In the genomic region with DNA sequence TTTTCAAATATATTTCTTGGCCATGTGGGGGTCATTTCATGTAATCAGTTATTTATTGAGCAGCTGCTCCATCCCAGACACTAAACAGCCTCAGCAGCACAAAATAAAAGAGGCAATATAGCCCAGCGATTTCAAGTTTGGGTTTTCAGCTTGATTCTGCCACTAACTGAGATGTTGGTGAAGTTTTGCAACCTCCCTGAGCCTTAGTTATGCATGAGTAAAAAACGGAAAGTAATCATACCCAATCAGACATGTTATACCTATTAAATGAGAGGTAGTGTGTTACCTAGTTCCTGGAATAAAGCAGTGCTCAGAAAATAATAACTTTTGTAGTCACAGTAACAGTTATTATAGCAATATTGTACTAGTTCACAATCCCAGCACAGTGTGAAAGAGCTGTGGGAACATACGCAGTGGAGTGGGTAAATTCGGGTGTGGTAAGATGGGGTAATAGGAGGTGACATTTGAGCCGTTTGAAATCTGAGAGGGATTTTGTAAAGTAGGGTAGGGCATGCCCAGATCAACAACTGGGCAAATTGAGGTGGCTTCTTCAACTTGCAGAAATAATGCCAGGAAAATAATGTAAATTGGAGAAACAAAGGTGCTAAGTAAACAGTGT, we compare ENCODE assay signal across 1 cellular context.
TF ChIP-seq lines count a peak whose summit lies in the region.

No MANE protein-coding gene starts in this region.

TF ChIP-seq in HepG2, 621 proteins besides CTCF, POLR2A, EP300 and RAD21 (continued from another document):
- TF ChIP-seq ZSCAN5A (CRISPR knock-in tag; IDR thresholded peaks at IDR 0.05; ENCODE audit: borderline replicate concordance) (no peak), NFKBIZ (CRISPR knock-in tag; IDR thresholded peaks at IDR 0.05) (no peak), CREBL2 (CRISPR knock-in tag; IDR thresholded peaks at IDR 0.05; ENCODE audit: borderline replicate concordance) (0 out of 2 replicates have a peak, but pooled peaks have one; percentile 43), SP4 (CRISPR knock-in tag; IDR thresholded peaks at IDR 0.05) (peak; percentile 32; the same call in 1 of the 2 replicates), ZNF232 (CRISPR knock-in tag; IDR thresholded peaks at IDR 0.05; ENCODE audit: borderline replicate concordance) (no peak), ZNF790 (CRISPR knock-in tag; IDR thresholded peaks at IDR 0.05; ENCODE audit: borderline replicate concordance) (0 out of 2 replicates have a peak, but pooled peaks have one; percentile 55), NAIF1 (CRISPR knock-in tag; IDR thresholded peaks at IDR 0.05; ENCODE audit: borderline replicate concordance) (0 out of 2 replicates have a peak, but pooled peaks have one; percentile 38), ZNF225 (CRISPR knock-in tag; IDR thresholded peaks at IDR 0.05) (no peak), ZSCAN30 (CRISPR knock-in tag; IDR thresholded peaks at IDR 0.05) (0 out of 2 replicates have a peak, but pooled peaks have one; percentile 9), MXD3 (CRISPR knock-in tag; IDR thresholded peaks at IDR 0.05) (no peak), ZNF136 (CRISPR knock-in tag; IDR thresholded peaks at IDR 0.05; ENCODE audit: low read depth) (0 out of 2 replicates have a peak, but pooled peaks have one; percentile 45), ZNF326 (CRISPR knock-in tag; IDR thresholded peaks at IDR 0.05; ENCODE audit: borderline replicate concordance) (0 out of 2 replicates have a peak, but pooled peaks have one; percentile 47), ZNF343 (CRISPR knock-in tag; IDR thresholded peaks at IDR 0.05) (0 out of 2 replicates have a peak, but pooled peaks have one; percentile 0), ZNF644 (CRISPR knock-in tag; IDR thresholded peaks at IDR 0.05; ENCODE audit: low read depth) (no peak), ZNF282 (IDR thresholded peaks at IDR 0.05; ENCODE audit: partially characterized antibody) (no peak), NR1H2 (CRISPR knock-in tag; IDR thresholded peaks at IDR 0.05; ENCODE audit: borderline replicate concordance, low read depth) (no peak), MAZ (IDR thresholded peaks at IDR 0.05; ENCODE audit: borderline replicate concordance, low read depth, low read length) (no peak), MAZ (CRISPR knock-in tag; IDR thresholded peaks at IDR 0.05; ENCODE audit: low read depth) (0 out of 2 replicates have a peak, but pooled peaks have one; percentile 13)
- TF ChIP-seq, protein P1, sequence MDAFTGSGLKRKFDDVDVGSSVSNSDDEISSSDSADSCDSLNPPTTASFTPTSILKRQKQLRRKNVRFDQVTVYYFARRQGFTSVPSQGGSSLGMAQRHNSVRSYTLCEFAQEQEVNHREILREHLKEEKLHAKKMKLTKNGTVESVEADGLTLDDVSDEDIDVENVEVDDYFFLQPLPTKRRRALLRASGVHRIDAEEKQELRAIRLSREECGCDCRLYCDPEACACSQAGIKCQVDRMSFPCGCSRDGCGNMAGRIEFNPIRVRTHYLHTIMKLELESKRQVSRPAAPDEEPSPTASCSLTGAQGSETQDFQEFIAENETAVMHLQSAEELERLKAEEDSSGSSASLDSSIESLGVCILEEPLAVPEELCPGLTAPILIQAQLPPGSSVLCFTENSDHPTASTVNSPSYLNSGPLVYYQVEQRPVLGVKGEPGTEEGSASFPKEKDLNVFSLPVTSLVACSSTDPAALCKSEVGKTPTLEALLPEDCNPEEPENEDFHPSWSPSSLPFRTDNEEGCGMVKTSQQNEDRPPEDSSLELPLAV (CRISPR knock-in tag; conservative IDR thresholded peaks at IDR 0.05; ENCODE audit: low read depth) = no peak
- TF ChIP-seq, protein P2, sequence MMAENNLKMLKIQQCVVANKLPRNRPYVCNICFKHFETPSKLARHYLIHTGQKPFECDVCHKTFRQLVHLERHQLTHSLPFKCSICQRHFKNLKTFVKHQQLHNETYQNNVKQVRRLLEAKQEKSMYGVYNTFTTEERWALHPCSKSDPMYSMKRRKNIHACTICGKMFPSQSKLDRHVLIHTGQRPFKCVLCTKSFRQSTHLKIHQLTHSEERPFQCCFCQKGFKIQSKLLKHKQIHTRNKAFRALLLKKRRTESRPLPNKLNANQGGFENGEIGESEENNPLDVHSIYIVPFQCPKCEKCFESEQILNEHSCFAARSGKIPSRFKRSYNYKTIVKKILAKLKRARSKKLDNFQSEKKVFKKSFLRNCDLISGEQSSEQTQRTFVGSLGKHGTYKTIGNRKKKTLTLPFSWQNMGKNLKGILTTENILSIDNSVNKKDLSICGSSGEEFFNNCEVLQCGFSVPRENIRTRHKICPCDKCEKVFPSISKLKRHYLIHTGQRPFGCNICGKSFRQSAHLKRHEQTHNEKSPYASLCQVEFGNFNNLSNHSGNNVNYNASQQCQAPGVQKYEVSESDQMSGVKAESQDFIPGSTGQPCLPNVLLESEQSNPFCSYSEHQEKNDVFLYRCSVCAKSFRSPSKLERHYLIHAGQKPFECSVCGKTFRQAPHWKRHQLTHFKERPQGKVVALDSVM (CRISPR knock-in tag; IDR thresholded peaks at IDR 0.05) = no peak
